In genomic region chr11:128576555-128576954, GRCh38 we compare ENCODE assay signal across 19 cellular contexts. TPM values are rescaled to one million over a fixed set of nuclear protein-coding genes. Genes with fewer than 3 reads are reported as not detected.
DNase-seq lines count a peak whose midpoint lies in the region; ATAC-seq and TF ChIP-seq lines count a peak whose summit lies in the region.
"Had no signal": no experiment of that assay in that cellular context is flagged by ENCODE, and none has a peak within 500 bp of the region (broad histone marks: within the 10 kb centered on the region; RNA-seq: fewer than 3 reads in every experiment).

No MANE protein-coding gene starts in this region.

- H3K36me3 Mint-ChIP-seq in chondrocyte (ENCODE audit: low read depth) (no peaks in the 10 kb centered on the region), nephron progenitor cell (ENCODE audit: low read depth) (peaks cover 8% of the 10 kb centered on the region)
- H3K36me3 Mint-ChIP-seq: activated CD8-positive, alpha-beta memory T cell treated with anti-CD3 and anti-CD28 coated beads, Interleukin-2, amount 10 ng/mL, durations not matched to agents 7 days and 5 days had no signal

- peak overlapping the region; percentile 60 for H3K27ac Mint-ChIP-seq in chondrocyte (ENCODE audit: unreplicated experiment)
- H3K27ac Mint-ChIP-seq in nephron progenitor cell = peak overlapping the region; percentile 86
- H3K27ac Mint-ChIP-seq: activated CD8-positive, alpha-beta memory T cell treated with anti-CD3 and anti-CD28 coated beads, Interleukin-2, amount 10 ng/mL, durations not matched to agents 7 days and 5 days had no signal

- no peaks in the 10 kb centered on the region for H3K9me2 ChIP-seq in MM.1S (replicated peaks; ENCODE audit: insufficient read depth, low read length)

- no peak overlapping the region for H2AFZ ChIP-seq in MM.1S (ENCODE audit: low read length)

- no peak for DNase-seq in heart left ventricle
- DNase-seq in Right ventricle myocardium superior = no peak
- no peak for DNase-seq in chondrocyte (ENCODE audit: low spot score)
- DNase-seq in nephron progenitor cell = peak; percentile 76
- no peak for DNase-seq in uterus
- DNase-seq in T1000 (lab: John Stamatoyannopoulos, UW) = no peak
- no peak for DNase-seq in NCI-H774 (lab: John Stamatoyannopoulos, UW)
- no peak for DNase-seq in MM.1S
- DNase-seq: activated CD8-positive, alpha-beta memory T cell treated with anti-CD3 and anti-CD28 coated beads, Interleukin-2, amount 10 ng/mL, durations not matched to agents 7 days and 5 days; activated effector memory CD4-positive, alpha-beta T cell treated with Interleukin-2 at 50 U/mL for 16 hours; Karpas-422; NCI-H1105; NCI-H2171; PC-3; stimulated activated CD8-positive, alpha-beta memory T cell treated with anti-CD3 and anti-CD28 coated beads, Interleukin-4, amount 100 ng/mL, for 48 hours; T-helper 9 cell had no signal

- H3K4me3 ChIP-seq in heart left ventricle = no peak overlapping the region
- no peak overlapping the region for H3K4me3 ChIP-seq in uterus
- no peak overlapping the region for H3K4me3 ChIP-seq in MM.1S (ENCODE audit: low read length)
- H3K4me3 ChIP-seq: SK-N-MC, suprapubic skin had no signal

- no peaks in the 10 kb centered on the region for H3K27me3 ChIP-seq in heart left ventricle
- no peaks in the 10 kb centered on the region for H3K27me3 ChIP-seq in uterus
- H3K27me3 ChIP-seq in MM.1S (replicated peaks; ENCODE audit: insufficient read depth, low read length) = no peaks in the 10 kb centered on the region
- H3K27me3 ChIP-seq: suprapubic skin had no signal

- H3K27me3 Mint-ChIP-seq in chondrocyte (ENCODE audit: low read depth) = no peaks in the 10 kb centered on the region
- H3K27me3 Mint-ChIP-seq in nephron progenitor cell (ENCODE audit: low read depth, poor library complexity) = peaks cover 31% of the 10 kb centered on the region
- H3K27me3 Mint-ChIP-seq: activated CD8-positive, alpha-beta memory T cell treated with anti-CD3 and anti-CD28 coated beads, Interleukin-2, amount 10 ng/mL, durations not matched to agents 7 days and 5 days had no signal

- TF ChIP-seq POLR2A in heart left ventricle (IDR thresholded peaks at IDR 0.05) (no peak), uterus (IDR thresholded peaks at IDR 0.05) (no peak)

- TF ChIP-seq CTCF in heart left ventricle (IDR thresholded peaks at IDR 0.05) (no peak), chondrocyte (IDR thresholded peaks at IDR 0.05) (no peak), nephron progenitor cell (IDR thresholded peaks at IDR 0.05) (no peak), uterus (IDR thresholded peaks at IDR 0.05) (no peak), MM.1S (IDR thresholded peaks at IDR 0.05; ENCODE audit: low read length) (no peak)

- intact Hi-C loops in heart left ventricle (cut with DNase I) = no loop called here
- intact Hi-C loops in Right ventricle myocardium superior (cut with DNase I) = no loop called here
- intact Hi-C loops in uterus (cut with DNase I; ENCODE audit: low total_unique reads) = no loop called here

- no peaks in the 10 kb centered on the region for H3F3A ChIP-seq in MM.1S (ENCODE audit: insufficient read depth, low read length)

- H3K79me2 ChIP-seq in MM.1S (ENCODE audit: low read length) = no peaks in the 10 kb centered on the region

- H3K27ac ChIP-seq in heart left ventricle (peak overlapping the region in 11 of 12 donors; percentile 39 to 74 (median 67)), uterus (peak overlapping the region; percentile 56 to 72), MM.1S (ENCODE audit: low read length) (no peak overlapping the region)
- H3K27ac ChIP-seq: C4-2B, SK-N-MC, suprapubic skin had no signal

- no peak overlapping the region for H3K9ac ChIP-seq in MM.1S (ENCODE audit: low read length)

- no peak overlapping the region for H3K4me3 Mint-ChIP-seq in chondrocyte (ENCODE audit: unreplicated experiment)
- peak overlapping the region; percentile 54 for H3K4me3 Mint-ChIP-seq in nephron progenitor cell
- H3K4me3 Mint-ChIP-seq: activated CD8-positive, alpha-beta memory T cell treated with anti-CD3 and anti-CD28 coated beads, Interleukin-2, amount 10 ng/mL, durations not matched to agents 7 days and 5 days had no signal

- H3K9me3 ChIP-seq in heart left ventricle (peaks cover 0 to 10% (median 0%) of the 10 kb centered on the region in 12 donors), uterus (no peaks in the 10 kb centered on the region), MM.1S (replicated peaks; ENCODE audit: insufficient read depth, low read length) (no peaks in the 10 kb centered on the region)
- H3K9me3 ChIP-seq: suprapubic skin had no signal

- H4K20me1 ChIP-seq in MM.1S (ENCODE audit: insufficient read depth, low read length) = no peaks in the 10 kb centered on the region

- H3K9me3 Mint-ChIP-seq in chondrocyte (ENCODE audit: low read depth) (peaks cover 5% of the 10 kb centered on the region), nephron progenitor cell (peaks cover 28% of the 10 kb centered on the region)

- WGBS in heart left ventricle, 4 donors = 52 to 62% (median 54%) methylated on average over 8 of the region's 8 CpGs

- H3K4me1 Mint-ChIP-seq in chondrocyte (ENCODE audit: low read depth) (peaks cover 28% of the 10 kb centered on the region), nephron progenitor cell (peaks cover 76% of the 10 kb centered on the region)

- no peaks in the 10 kb centered on the region for H3K36me3 ChIP-seq in heart left ventricle
- H3K36me3 ChIP-seq in uterus = no peaks in the 10 kb centered on the region
- no peaks in the 10 kb centered on the region for H3K36me3 ChIP-seq in MM.1S (replicated peaks; ENCODE audit: insufficient read depth, low read length)
- H3K36me3 ChIP-seq: suprapubic skin had no signal

- ATAC-seq in heart left ventricle (no peak), Right ventricle myocardium superior (ENCODE audit: poor library complexity) (no peak)
- ATAC-seq: activated CD8-positive, alpha-beta memory T cell treated with anti-CD3 and anti-CD28 coated beads, Interleukin-2, amount 10 ng/mL, durations not matched to agents 7 days and 5 days had no signal

- peaks cover 0 to 62% (median 41%) of the 10 kb centered on the region in 12 donors for H3K4me1 ChIP-seq in heart left ventricle
- H3K4me1 ChIP-seq in uterus = peaks cover 7 to 11% of the 10 kb centered on the region in 2 donors
- H3K4me1 ChIP-seq in MM.1S (ENCODE audit: low read length) = peaks cover 7% of the 10 kb centered on the region; the same call in 1 of the 2 replicates

- no peak overlapping the region for H3K4me2 ChIP-seq in MM.1S (ENCODE audit: low read depth, low read length)

RNA-seq across cellular contexts. Expression of gene ETS1, which starts 10.8 kb away (rescaled TPM):
- total RNA-seq in heart left ventricle = 100 to 1,000 TPM in 1 of 9 donors, 10 to 100 TPM in 8; 39.3 to 101 (median 45.9) TPM
- polyA plus RNA-seq in heart left ventricle = 10 to 100 TPM; 18.4 to 37.0 TPM
- total RNA-seq in Right ventricle myocardium superior = 45.6 TPM
- 31.6 to 115 TPM (median 115 TPM) in 3 replicates for total RNA-seq in chondrocyte
- 10 to 100 TPM; 24.1 to 80.9 (median 58.3) TPM for total RNA-seq in uterus
